1 cellular context compared by ENCODE assay signal in genomic region chr17:82030470-82031302, GRCh38.
TF ChIP-seq lines count a peak whose summit lies in the region.

No MANE protein-coding gene starts in this region.

TF ChIP-seq in HEK293, 187 proteins besides CTCF, POLR2A, EP300 and RAD21 (continued from another document and continues in another):
- TF ChIP-seq ZNF26 (tag by site-specific recombination; IDR thresholded peaks at IDR 0.05) (no peak), ZSCAN18 (tag by site-specific recombination; IDR thresholded peaks at IDR 0.05) (no peak), ZNF324 (tag by site-specific recombination; IDR thresholded peaks at IDR 0.05) (no peak; the same call in 1 of the 2 replicates), ZNF747 (tag by site-specific recombination; IDR thresholded peaks at IDR 0.05) (no peak), ZNF449 (tag by site-specific recombination; IDR thresholded peaks at IDR 0.05) (peak; percentile 41; the same call in 1 of the 2 replicates), ZNF23 (tag by site-specific recombination; IDR thresholded peaks at IDR 0.05; ENCODE audit: borderline replicate concordance) (no peak), ZNF785 (tag by site-specific recombination; IDR thresholded peaks at IDR 0.05) (no peak), KLF9 (tag by site-specific recombination; IDR thresholded peaks at IDR 0.05; ENCODE audit: low read depth) (peak; percentile 81), ZBTB48 (tag by site-specific recombination; IDR thresholded peaks at IDR 0.05) (no peak; the same call in 1 of the 2 replicates), ZNF311 (tag by site-specific recombination; IDR thresholded peaks at IDR 0.05; ENCODE audit: borderline replicate concordance) (no peak), ZNF133 (tag by site-specific recombination; IDR thresholded peaks at IDR 0.05) (no peak), ZNF112 (tag by site-specific recombination; IDR thresholded peaks at IDR 0.05) (no peak), ZNF302 (tag by site-specific recombination; IDR thresholded peaks at IDR 0.05; ENCODE audit: low read depth) (no peak), ZNF335 (tag by site-specific recombination; conservative IDR thresholded peaks at IDR 0.05) (peak; percentile 96), ZNF354C (tag by site-specific recombination; IDR thresholded peaks at IDR 0.05; ENCODE audit: borderline replicate concordance, low read depth) (no peak), ZNF549 (tag by site-specific recombination; IDR thresholded peaks at IDR 0.05) (no peak), ZNF140 (tag by site-specific recombination; IDR thresholded peaks at IDR 0.05) (no peak), ZNF677 (tag by site-specific recombination; IDR thresholded peaks at IDR 0.05) (no peak), ZNF555 (tag by site-specific recombination; conservative IDR thresholded peaks at IDR 0.05) (no peak), ZNF223 (tag by site-specific recombination; IDR thresholded peaks at IDR 0.05) (no peak), AEBP2 (tag by site-specific recombination; IDR thresholded peaks at IDR 0.05; ENCODE audit: borderline replicate concordance) (no peak), ZNF501 (tag by site-specific recombination; IDR thresholded peaks at IDR 0.05) (peak; percentile 41; the same call in 1 of the 2 replicates), ZNF292 (tag by site-specific recombination; IDR thresholded peaks at IDR 0.05; ENCODE audit: borderline replicate concordance, low read depth) (no peak), ZNF664 (tag by site-specific recombination; IDR thresholded peaks at IDR 0.05) (no peak), ZFHX2 (tag by site-specific recombination; conservative IDR thresholded peaks at IDR 0.05) (peak; percentile 62), ZNF692 (tag by site-specific recombination; IDR thresholded peaks at IDR 0.05) (no peak), GLIS1 (tag by site-specific recombination; IDR thresholded peaks at IDR 0.05) (peak; percentile 87), ZNF266 (tag by site-specific recombination; IDR thresholded peaks at IDR 0.05; ENCODE audit: low read depth) (no peak), ZNF155 (tag by site-specific recombination; IDR thresholded peaks at IDR 0.05) (no peak), ZXDB (tag by site-specific recombination; IDR thresholded peaks at IDR 0.05) (peak; percentile 61; the same call in 1 of the 2 replicates), REST (tag by site-specific recombination; IDR thresholded peaks at IDR 0.05) (no peak), ZNF623 (tag by site-specific recombination; IDR thresholded peaks at IDR 0.05) (no peak), HOXD13 (CRISPR knock-in tag; IDR thresholded peaks at IDR 0.05; ENCODE audit: borderline replicate concordance) (no peak), GFI1B (tag by site-specific recombination; IDR thresholded peaks at IDR 0.05) (no peak), ZNF558 (tag by site-specific recombination; IDR thresholded peaks at IDR 0.05) (no peak), ZNF514 (tag by site-specific recombination; IDR thresholded peaks at IDR 0.05) (no peak), GLIS2 (tag by site-specific recombination; IDR thresholded peaks at IDR 0.05) (peak; percentile 95), ZNF211 (tag by site-specific recombination; IDR thresholded peaks at IDR 0.05; ENCODE audit: low read depth) (no peak), ZNF350 (tag by site-specific recombination; IDR thresholded peaks at IDR 0.05) (no peak)
- TF ChIP-seq, protein P1, sequence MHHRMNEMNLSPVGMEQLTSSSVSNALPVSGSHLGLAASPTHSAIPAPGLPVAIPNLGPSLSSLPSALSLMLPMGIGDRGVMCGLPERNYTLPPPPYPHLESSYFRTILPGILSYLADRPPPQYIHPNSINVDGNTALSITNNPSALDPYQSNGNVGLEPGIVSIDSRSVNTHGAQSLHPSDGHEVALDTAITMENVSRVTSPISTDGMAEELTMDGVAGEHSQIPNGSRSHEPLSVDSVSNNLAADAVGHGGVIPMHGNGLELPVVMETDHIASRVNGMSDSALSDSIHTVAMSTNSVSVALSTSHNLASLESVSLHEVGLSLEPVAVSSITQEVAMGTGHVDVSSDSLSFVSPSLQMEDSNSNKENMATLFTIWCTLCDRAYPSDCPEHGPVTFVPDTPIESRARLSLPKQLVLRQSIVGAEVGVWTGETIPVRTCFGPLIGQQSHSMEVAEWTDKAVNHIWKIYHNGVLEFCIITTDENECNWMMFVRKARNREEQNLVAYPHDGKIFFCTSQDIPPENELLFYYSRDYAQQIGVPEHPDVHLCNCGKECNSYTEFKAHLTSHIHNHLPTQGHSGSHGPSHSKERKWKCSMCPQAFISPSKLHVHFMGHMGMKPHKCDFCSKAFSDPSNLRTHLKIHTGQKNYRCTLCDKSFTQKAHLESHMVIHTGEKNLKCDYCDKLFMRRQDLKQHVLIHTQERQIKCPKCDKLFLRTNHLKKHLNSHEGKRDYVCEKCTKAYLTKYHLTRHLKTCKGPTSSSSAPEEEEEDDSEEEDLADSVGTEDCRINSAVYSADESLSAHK (tag by site-specific recombination; IDR thresholded peaks at IDR 0.05), result no peak
- TF ChIP-seq, protein P2, sequence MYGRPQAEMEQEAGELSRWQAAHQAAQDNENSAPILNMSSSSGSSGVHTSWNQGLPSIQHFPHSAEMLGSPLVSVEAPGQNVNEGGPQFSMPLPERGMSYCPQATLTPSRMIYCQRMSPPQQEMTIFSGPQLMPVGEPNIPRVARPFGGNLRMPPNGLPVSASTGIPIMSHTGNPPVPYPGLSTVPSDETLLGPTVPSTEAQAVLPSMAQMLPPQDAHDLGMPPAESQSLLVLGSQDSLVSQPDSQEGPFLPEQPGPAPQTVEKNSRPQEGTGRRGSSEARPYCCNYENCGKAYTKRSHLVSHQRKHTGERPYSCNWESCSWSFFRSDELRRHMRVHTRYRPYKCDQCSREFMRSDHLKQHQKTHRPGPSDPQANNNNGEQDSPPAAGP (tag by site-specific recombination; IDR thresholded peaks at IDR 0.05), result peak; percentile 74
- TF ChIP-seq, protein P3, sequence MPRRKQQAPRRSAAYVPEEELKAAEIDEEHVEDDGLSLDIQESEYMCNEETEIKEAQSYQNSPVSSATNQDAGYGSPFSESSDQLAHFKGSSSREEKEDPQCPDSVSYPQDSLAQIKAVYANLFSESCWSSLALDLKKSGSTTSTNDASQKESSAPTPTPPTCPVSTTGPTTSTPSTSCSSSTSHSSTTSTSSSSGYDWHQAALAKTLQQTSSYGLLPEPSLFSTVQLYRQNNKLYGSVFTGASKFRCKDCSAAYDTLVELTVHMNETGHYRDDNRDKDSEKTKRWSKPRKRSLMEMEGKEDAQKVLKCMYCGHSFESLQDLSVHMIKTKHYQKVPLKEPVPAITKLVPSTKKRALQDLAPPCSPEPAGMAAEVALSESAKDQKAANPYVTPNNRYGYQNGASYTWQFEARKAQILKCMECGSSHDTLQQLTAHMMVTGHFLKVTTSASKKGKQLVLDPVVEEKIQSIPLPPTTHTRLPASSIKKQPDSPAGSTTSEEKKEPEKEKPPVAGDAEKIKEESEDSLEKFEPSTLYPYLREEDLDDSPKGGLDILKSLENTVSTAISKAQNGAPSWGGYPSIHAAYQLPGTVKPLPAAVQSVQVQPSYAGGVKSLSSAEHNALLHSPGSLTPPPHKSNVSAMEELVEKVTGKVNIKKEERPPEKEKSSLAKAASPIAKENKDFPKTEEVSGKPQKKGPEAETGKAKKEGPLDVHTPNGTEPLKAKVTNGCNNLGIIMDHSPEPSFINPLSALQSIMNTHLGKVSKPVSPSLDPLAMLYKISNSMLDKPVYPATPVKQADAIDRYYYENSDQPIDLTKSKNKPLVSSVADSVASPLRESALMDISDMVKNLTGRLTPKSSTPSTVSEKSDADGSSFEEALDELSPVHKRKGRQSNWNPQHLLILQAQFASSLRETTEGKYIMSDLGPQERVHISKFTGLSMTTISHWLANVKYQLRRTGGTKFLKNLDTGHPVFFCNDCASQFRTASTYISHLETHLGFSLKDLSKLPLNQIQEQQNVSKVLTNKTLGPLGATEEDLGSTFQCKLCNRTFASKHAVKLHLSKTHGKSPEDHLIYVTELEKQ (tag by site-specific recombination; IDR thresholded peaks at IDR 0.05; ENCODE audit: borderline replicate concordance), result no peak
- TF ChIP-seq, protein P4, sequence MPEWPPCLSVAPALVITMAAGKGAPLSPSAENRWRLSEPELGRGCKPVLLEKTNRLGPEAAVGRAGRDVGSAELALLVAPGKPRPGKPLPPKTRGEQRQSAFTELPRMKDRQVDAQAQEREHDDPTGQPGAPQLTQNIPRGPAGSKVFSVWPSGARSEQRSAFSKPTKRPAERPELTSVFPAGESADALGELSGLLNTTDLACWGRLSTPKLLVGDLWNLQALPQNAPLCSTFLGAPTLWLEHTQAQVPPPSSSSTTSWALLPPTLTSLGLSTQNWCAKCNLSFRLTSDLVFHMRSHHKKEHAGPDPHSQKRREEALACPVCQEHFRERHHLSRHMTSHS (tag by site-specific recombination; IDR thresholded peaks at IDR 0.05), result no peak
